13 cellular contexts compared by ENCODE assay signal in genomic region chr6:5457983-5458683, GRCh38.
DNase-seq lines count a peak whose midpoint lies in the region; ATAC-seq and TF ChIP-seq lines count a peak whose summit lies in the region.
"Had no signal": no experiment of that assay in that cellular context is flagged by ENCODE, and none has a peak within 500 bp of the region (broad histone marks: within the 10 kb centered on the region; RNA-seq: fewer than 3 reads in every experiment).

No MANE protein-coding gene starts in this region.

- 64 to 89% methylated on average over 6 to 9 of the region's 9 CpGs for WGBS in upper lobe of left lung, 2 donors

- no peaks in the 10 kb centered on the region for H3K36me3 ChIP-seq in upper lobe of left lung

- DNase-seq in NCI-H345 (lab: John Stamatoyannopoulos, UW): peak; percentile 40
- DNase-seq in NCI-H345 treated with DMSO at 0.1 percent for 48 hours (lab: John Stamatoyannopoulos, UW; ENCODE audit: unreplicated experiment): no peak
- DNase-seq in T-helper 17 cell: no peak
- peak; percentile 51 for DNase-seq in kidney tubule cell (ENCODE audit: low spot score)
- DNase-seq in upper lobe of left lung: peak; percentile 27 to 82
- no peak for DNase-seq in activated naive CD8-positive, alpha-beta T cell treated with anti-CD3 and anti-CD28 coated beads for 36 hours
- no peak for DNase-seq in NCI-H526 treated with DMSO at 0.1 percent for 48 hours (lab: John Stamatoyannopoulos, UW)
- DNase-seq in MV-4-11 (lab: John Stamatoyannopoulos, UW): no peak
- DNase-seq: activated CD4-positive, alpha-beta T cell treated with anti-CD3 and anti-CD28 coated beads, Interleukin-2, amount 10 ng/mL, durations not matched to agents 7 days and 5 days; activated naive CD4-positive, alpha-beta T cell treated with Interleukin-2 at 50 U/mL for 16 hours; EL; naive B cell; stimulated activated CD4-positive, alpha-beta T cell treated with anti-CD3 and anti-CD28 coated beads, Interleukin-2, amount 100 ng/mL, for 24 hours had no signal

- H3K27ac Mint-ChIP-seq in T-helper 17 cell: peak overlapping the region; percentile 29
- H3K27ac Mint-ChIP-seq in activated naive CD8-positive, alpha-beta T cell treated with anti-CD3 and anti-CD28 coated beads for 36 hours: no peak overlapping the region
- H3K27ac Mint-ChIP-seq: activated CD4-positive, alpha-beta T cell treated with anti-CD3 and anti-CD28 coated beads, Interleukin-2, amount 10 ng/mL, durations not matched to agents 7 days and 5 days had no signal

- peak overlapping the region in 1 of 4 donors; percentile 18 for H3K4me3 ChIP-seq in upper lobe of left lung

- H3K27ac ChIP-seq in upper lobe of left lung: peak overlapping the region in 3 of 4 donors; percentile 11 to 61 (median 41)

- no peak for TF ChIP-seq EP300 in upper lobe of left lung (IDR thresholded peaks at IDR 0.05)

- H3K36me3 Mint-ChIP-seq in T-helper 17 cell (ENCODE audit: low read depth): peaks cover 3% of the 10 kb centered on the region
- H3K36me3 Mint-ChIP-seq in activated naive CD8-positive, alpha-beta T cell treated with anti-CD3 and anti-CD28 coated beads for 36 hours: peaks cover 3% of the 10 kb centered on the region

- TF ChIP-seq CTCF in upper lobe of left lung (IDR thresholded peaks at IDR 0.05): no peak

- H3K27me3 ChIP-seq in upper lobe of left lung: no peaks in the 10 kb centered on the region

- H3K9me3 ChIP-seq in T-helper 17 cell (ENCODE audit: control insufficient read depth, low read length, poor library complexity, severe bottlenecking) (no peaks in the 10 kb centered on the region), upper lobe of left lung (no peaks in the 10 kb centered on the region)

- H3K4me1 ChIP-seq in upper lobe of left lung: peaks cover 0 to 6% (median 2%) of the 10 kb centered on the region in 4 donors

- no peak for TF ChIP-seq POLR2A in upper lobe of left lung (IDR thresholded peaks at IDR 0.05)

- no peak overlapping the region for H3K4me3 Mint-ChIP-seq in T-helper 17 cell
- H3K4me3 Mint-ChIP-seq in activated naive CD8-positive, alpha-beta T cell treated with anti-CD3 and anti-CD28 coated beads for 36 hours: no peak overlapping the region
- H3K4me3 Mint-ChIP-seq: activated CD4-positive, alpha-beta T cell treated with anti-CD3 and anti-CD28 coated beads, Interleukin-2, amount 10 ng/mL, durations not matched to agents 7 days and 5 days; naive B cell had no signal

- ATAC-seq in T-helper 17 cell (no peak), upper lobe of left lung (ENCODE audit: low FRiP score in 2 of 2) (peak; percentile 54 to 87)

- H3K4me1 Mint-ChIP-seq in T-helper 17 cell: peaks cover 16% of the 10 kb centered on the region
- peaks cover 11% of the 10 kb centered on the region for H3K4me1 Mint-ChIP-seq in activated naive CD8-positive, alpha-beta T cell treated with anti-CD3 and anti-CD28 coated beads for 36 hours

- no peaks in the 10 kb centered on the region for H3K27me3 Mint-ChIP-seq in T-helper 17 cell
- no peaks in the 10 kb centered on the region for H3K27me3 Mint-ChIP-seq in activated naive CD8-positive, alpha-beta T cell treated with anti-CD3 and anti-CD28 coated beads for 36 hours
- H3K27me3 Mint-ChIP-seq: activated CD4-positive, alpha-beta T cell treated with anti-CD3 and anti-CD28 coated beads, Interleukin-2, amount 10 ng/mL, durations not matched to agents 7 days and 5 days; naive B cell had no signal

- H3K9me3 Mint-ChIP-seq in activated naive CD8-positive, alpha-beta T cell treated with anti-CD3 and anti-CD28 coated beads for 36 hours: no peaks in the 10 kb centered on the region
- H3K9me3 Mint-ChIP-seq: activated CD4-positive, alpha-beta T cell treated with anti-CD3 and anti-CD28 coated beads, Interleukin-2, amount 10 ng/mL, durations not matched to agents 7 days and 5 days had no signal

Comparison
In these comparisons a context has a peak if more than half of its experiments do, and no peak if none do; other contexts are left out.
1. DNase-seq: peak in NCI-H345 (single experiment), kidney tubule cell (single experiment) and upper lobe of left lung (2 of 2); none in NCI-H345 treated with DMSO at 0.1 percent for 48 hours (single experiment), T-helper 17 cell (0 of 3), activated naive CD8-positive, alpha-beta T cell treated with anti-CD3 and anti-CD28 coated beads for 36 hours (single experiment), NCI-H526 treated with DMSO at 0.1 percent for 48 hours (single experiment) and MV-4-11 (single experiment).